In genomic region chr10:32982911-32983310, GRCh38 we compare ENCODE assay signal across 13 cellular contexts. TPM values are rescaled to one million over a fixed set of nuclear protein-coding genes. Genes with fewer than 3 reads are reported as not detected.
DNase-seq lines count a peak whose midpoint lies in the region; ATAC-seq and TF ChIP-seq lines count a peak whose summit lies in the region.
"Had no signal": no experiment of that assay in that cellular context is flagged by ENCODE, and none has a peak within 500 bp of the region (broad histone marks: within the 10 kb centered on the region; RNA-seq: fewer than 3 reads in every experiment).

No MANE protein-coding gene starts in this region.

- H3K27ac Mint-ChIP-seq in activated CD8-positive, alpha-beta T cell treated with anti-CD3 and anti-CD28 coated beads for 36 hours, result peak overlapping the region; percentile 33
- no peak overlapping the region for H3K27ac Mint-ChIP-seq in activated CD8-positive, alpha-beta T cell treated with anti-CD3 and anti-CD28 coated beads, Interleukin-2, amount 10 ng/mL, durations not matched to agents 7 days and 5 days
- H3K27ac Mint-ChIP-seq in activated naive CD8-positive, alpha-beta T cell treated with anti-CD3 and anti-CD28 coated beads, Interleukin-2, amount 50 U/mL, for 24 hours, result peak overlapping the region; percentile 73
- H3K27ac Mint-ChIP-seq: neural progenitor cell; stimulated activated naive CD8-positive, alpha-beta T cell treated with anti-CD3 and anti-CD28 coated beads, Interleukin-15, Interleukin-2, amounts not matched to agents 100 ng/mL and 50 ng/mL, for 24 hours had no signal

- H3K4me1 ChIP-seq in left lung, result peaks cover 19 to 63% of the 10 kb centered on the region in 2 donors
- peaks cover 24 to 57% (median 46%) of the 10 kb centered on the region in 6 donors for H3K4me1 ChIP-seq in spleen
- H3K4me1 ChIP-seq: neural progenitor cell had no signal

- peaks cover 27% of the 10 kb centered on the region for H3K4me1 Mint-ChIP-seq in activated CD8-positive, alpha-beta T cell treated with anti-CD3 and anti-CD28 coated beads for 36 hours (ENCODE audit: low read depth)
- peaks cover 36% of the 10 kb centered on the region for H3K4me1 Mint-ChIP-seq in activated CD8-positive, alpha-beta T cell treated with anti-CD3 and anti-CD28 coated beads, Interleukin-2, amount 10 ng/mL, durations not matched to agents 7 days and 5 days (ENCODE audit: low read depth)
- peaks cover 47% of the 10 kb centered on the region for H3K4me1 Mint-ChIP-seq in activated naive CD8-positive, alpha-beta T cell treated with anti-CD3 and anti-CD28 coated beads, Interleukin-2, amount 50 U/mL, for 24 hours

- CTCF ChIA-PET in activated CD8-positive, alpha-beta T cell treated with anti-CD3 and anti-CD28 coated beads for 36 hours (lab: Charles Lee), result interaction anchor here (0.9 to 2.5 kb wide), 4 partner anchors 12 to 26 kb away, joined by 3 to 13 read pairs (median 6); no protein-coding TSS in a partner anchor
- CTCF ChIA-PET in activated CD8-positive, alpha-beta T cell treated with anti-CD3 and anti-CD28 coated beads, Interleukin-2, amount 10 ng/mL, durations not matched to agents 7 days and 5 days (lab: Charles Lee), result interaction anchor here (0.7 to 4.2 kb wide), 4 partner anchors 23 to 173 kb away, joined by 3 to 21 read pairs (median 4); no protein-coding TSS in a partner anchor
- CTCF ChIA-PET in GM10248 (lab: Yijun Ruan, JAX), result interaction anchor here (1.4 to 1.9 kb wide), 2 partner anchors 9 to 21 kb away, joined by 3 to 4 read pairs; no protein-coding TSS in a partner anchor

- 66 to 89% (median 81%) methylated on average over 1 of the region's 1 CpG for WGBS in spleen, 5 donors

- H3K9me3 ChIP-seq in left lung (no peaks in the 10 kb centered on the region), spleen (no peaks in the 10 kb centered on the region)

- no peak for ATAC-seq in activated CD8-positive, alpha-beta T cell treated with anti-CD3 and anti-CD28 coated beads for 36 hours
- ATAC-seq in activated CD8-positive, alpha-beta T cell treated with anti-CD3 and anti-CD28 coated beads, Interleukin-2, amount 10 ng/mL, durations not matched to agents 7 days and 5 days, result no peak
- ATAC-seq in activated naive CD8-positive, alpha-beta T cell treated with anti-CD3 and anti-CD28 coated beads, Interleukin-2, amount 50 U/mL, for 24 hours, result no peak
- ATAC-seq in left lung, result no peak

- H3K4me3 ChIP-seq in left lung (no peak overlapping the region), spleen (no peak overlapping the region)
- H3K4me3 ChIP-seq: neural progenitor cell had no signal

- TF ChIP-seq POLR2A in spleen (IDR thresholded peaks at IDR 0.05), result no peak

- DNase-seq in activated CD8-positive, alpha-beta T cell treated with anti-CD3 and anti-CD28 coated beads for 36 hours, result no peak
- DNase-seq in activated CD8-positive, alpha-beta T cell treated with anti-CD3 and anti-CD28 coated beads, Interleukin-2, amount 10 ng/mL, durations not matched to agents 7 days and 5 days, result no peak
- DNase-seq in activated naive CD8-positive, alpha-beta T cell treated with anti-CD3 and anti-CD28 coated beads, Interleukin-2, amount 50 U/mL, for 24 hours, result no peak
- DNase-seq in left lung (no peak), spleen (no peak), NCI-H2171 treated with DMSO at 0.1 percent for 48 hours (lab: John Stamatoyannopoulos, UW) (no peak), retina (no peak), GM10248 (ENCODE audit: extremely low spot score) (no peak)
- DNase-seq: DND-41, erythroblast, NCI-H526 treated with DMSO at 0.1 percent for 48 hours had no signal

- POLR2A ChIA-PET in activated CD8-positive, alpha-beta T cell treated with anti-CD3 and anti-CD28 coated beads for 36 hours (lab: Charles Lee), result no interaction called here
- POLR2A ChIA-PET in activated CD8-positive, alpha-beta T cell treated with anti-CD3 and anti-CD28 coated beads, Interleukin-2, amount 10 ng/mL, durations not matched to agents 7 days and 5 days (lab: Charles Lee), result interaction anchor here (2.0 kb wide), 1 partner anchor 26 kb away, joined by 5 read pairs; no protein-coding TSS in a partner anchor
- POLR2A ChIA-PET in GM10248 (lab: Yijun Ruan, JAX), result no interaction called here

- H3K4me3 Mint-ChIP-seq in activated CD8-positive, alpha-beta T cell treated with anti-CD3 and anti-CD28 coated beads for 36 hours, result no peak overlapping the region
- no peak overlapping the region for H3K4me3 Mint-ChIP-seq in activated CD8-positive, alpha-beta T cell treated with anti-CD3 and anti-CD28 coated beads, Interleukin-2, amount 10 ng/mL, durations not matched to agents 7 days and 5 days
- no peak overlapping the region for H3K4me3 Mint-ChIP-seq in activated naive CD8-positive, alpha-beta T cell treated with anti-CD3 and anti-CD28 coated beads, Interleukin-2, amount 50 U/mL, for 24 hours
- H3K4me3 Mint-ChIP-seq: neural progenitor cell; stimulated activated naive CD8-positive, alpha-beta T cell treated with anti-CD3 and anti-CD28 coated beads, Interleukin-15, Interleukin-2, amounts not matched to agents 100 ng/mL and 50 ng/mL, for 24 hours had no signal

- intact Hi-C loops in activated CD8-positive, alpha-beta T cell treated with anti-CD3 and anti-CD28 coated beads for 36 hours (cut with micrococcal nuclease), result no loop called here
- intact Hi-C loops in left lung (cut with DNase I) (no loop called here), spleen (cut with DNase I; ENCODE audit: low total_unique reads) (no loop called here)

- H3K27me3 ChIP-seq in left lung (no peaks in the 10 kb centered on the region), spleen (replicated peaks in 1 of 7) (no peaks in the 10 kb centered on the region)
- H3K27me3 ChIP-seq: neural progenitor cell had no signal

- peak overlapping the region; percentile 88 to 90 for H3K27ac ChIP-seq in left lung
- H3K27ac ChIP-seq in spleen, result peak overlapping the region in 6 of 8 donors; percentile 51 to 91 (median 86)
- H3K27ac ChIP-seq: neural progenitor cell had no signal

- H3K36me3 ChIP-seq in left lung, result no peaks in the 10 kb centered on the region
- no peaks in the 10 kb centered on the region for H3K36me3 ChIP-seq in spleen
- H3K36me3 ChIP-seq: neural progenitor cell had no signal

- H3K36me3 Mint-ChIP-seq in activated CD8-positive, alpha-beta T cell treated with anti-CD3 and anti-CD28 coated beads for 36 hours (ENCODE audit: low read depth), result no peaks in the 10 kb centered on the region
- H3K36me3 Mint-ChIP-seq in activated CD8-positive, alpha-beta T cell treated with anti-CD3 and anti-CD28 coated beads, Interleukin-2, amount 10 ng/mL, durations not matched to agents 7 days and 5 days (ENCODE audit: low read depth), result no peaks in the 10 kb centered on the region
- H3K36me3 Mint-ChIP-seq in activated naive CD8-positive, alpha-beta T cell treated with anti-CD3 and anti-CD28 coated beads, Interleukin-2, amount 50 U/mL, for 24 hours (ENCODE audit: low read depth), result no peaks in the 10 kb centered on the region
- H3K36me3 Mint-ChIP-seq: neural progenitor cell had no signal

- no peak for TF ChIP-seq CTCF in activated CD8-positive, alpha-beta T cell treated with anti-CD3 and anti-CD28 coated beads for 36 hours (IDR thresholded peaks at IDR 0.05)
- TF ChIP-seq CTCF in left lung (IDR thresholded peaks at IDR 0.05) (no peak), spleen (IDR thresholded peaks at IDR 0.05 in 8 of 11, conservative IDR thresholded peaks at IDR 0.05 in 3 of 11) (no peak), GM10248 (IDR thresholded peaks at IDR 0.05; ENCODE audit: control extremely low read depth, extremely low read depth, low read depth, missing control alignments) (no peak)

- H3K27me3 Mint-ChIP-seq in activated CD8-positive, alpha-beta T cell treated with anti-CD3 and anti-CD28 coated beads for 36 hours, result no peaks in the 10 kb centered on the region
- no peaks in the 10 kb centered on the region for H3K27me3 Mint-ChIP-seq in activated CD8-positive, alpha-beta T cell treated with anti-CD3 and anti-CD28 coated beads, Interleukin-2, amount 10 ng/mL, durations not matched to agents 7 days and 5 days (ENCODE audit: low read depth)
- H3K27me3 Mint-ChIP-seq in activated naive CD8-positive, alpha-beta T cell treated with anti-CD3 and anti-CD28 coated beads, Interleukin-2, amount 50 U/mL, for 24 hours, result no peaks in the 10 kb centered on the region
- H3K27me3 Mint-ChIP-seq: stimulated activated naive CD8-positive, alpha-beta T cell treated with anti-CD3 and anti-CD28 coated beads, Interleukin-15, Interleukin-2, amounts not matched to agents 100 ng/mL and 50 ng/mL, for 24 hours had no signal

- no peaks in the 10 kb centered on the region for H3K9me3 Mint-ChIP-seq in activated CD8-positive, alpha-beta T cell treated with anti-CD3 and anti-CD28 coated beads for 36 hours
- no peaks in the 10 kb centered on the region for H3K9me3 Mint-ChIP-seq in activated CD8-positive, alpha-beta T cell treated with anti-CD3 and anti-CD28 coated beads, Interleukin-2, amount 10 ng/mL, durations not matched to agents 7 days and 5 days (ENCODE audit: insufficient read depth)
- no peaks in the 10 kb centered on the region for H3K9me3 Mint-ChIP-seq in activated naive CD8-positive, alpha-beta T cell treated with anti-CD3 and anti-CD28 coated beads, Interleukin-2, amount 50 U/mL, for 24 hours
- H3K9me3 Mint-ChIP-seq: neural progenitor cell; stimulated activated naive CD8-positive, alpha-beta T cell treated with anti-CD3 and anti-CD28 coated beads, Interleukin-15, Interleukin-2, amounts not matched to agents 100 ng/mL and 50 ng/mL, for 24 hours had no signal

RNA-seq across cellular contexts. Expression of gene ITGB1, which starts 24.9 kb away (rescaled TPM):
- total RNA-seq in activated CD8-positive, alpha-beta T cell treated with anti-CD3 and anti-CD28 coated beads for 36 hours, result 10 to 100 TPM; 45.1 to 45.4 TPM
- 10 to 100 TPM; 35.0 to 40.2 TPM for total RNA-seq in activated CD8-positive, alpha-beta T cell treated with anti-CD3 and anti-CD28 coated beads, Interleukin-2, amount 10 ng/mL, durations not matched to agents 7 days and 5 days
- total RNA-seq in left lung, result 100 to 1,000 TPM; 498 to 642 TPM
- 100 to 1,000 TPM; 242 to 555 (median 365) TPM for total RNA-seq in spleen
- polyA plus RNA-seq in spleen, result 10 to 100 TPM; 31.5 to 65.3 (median 54.3) TPM

Comparison
In these comparisons a context has a peak if more than half of its experiments do, and no peak if none do; other contexts are left out.
1. RNA of gene ITGB1, which starts 24.9 kb away (total RNA-seq): 498 to 642 TPM in left lung and 242 to 555 TPM in spleen; 45.1 to 45.4 TPM in activated CD8-positive, alpha-beta T cell treated with anti-CD3 and anti-CD28 coated beads for 36 hours and 35.0 to 40.2 TPM in activated CD8-positive, alpha-beta T cell treated with anti-CD3 and anti-CD28 coated beads, Interleukin-2, amount 10 ng/mL, durations not matched to agents 7 days and 5 days; every median in the first group is over 4 times any median in the second.